In genomic region chr1:41718444-41719028, GRCh38 we compare ENCODE assay signal across 15 cellular contexts.
DNase-seq lines count a peak whose midpoint lies in the region; ATAC-seq, FAIRE-seq and TF ChIP-seq lines count a peak whose summit lies in the region.
"Had no signal": no experiment of that assay in that cellular context is flagged by ENCODE, and none has a peak within 500 bp of the region (broad histone marks: within the 10 kb centered on the region; RNA-seq: fewer than 3 reads in every experiment).

No MANE protein-coding gene starts in this region.

- H3K36me3 ChIP-seq in right atrium auricular region (no peaks in the 10 kb centered on the region), GM12878 (ENCODE audit: control insufficient read depth in 2 of 2, insufficient read depth in 2 of 2, low read length in 1 of 2) (no peaks in the 10 kb centered on the region), keratinocyte (ENCODE audit: control insufficient read depth in 2 of 2, extremely low read depth in 1 of 2, insufficient read depth in 2 of 2, low read length in 2 of 2) (no peaks in the 10 kb centered on the region), tibial artery (no peaks in the 10 kb centered on the region)

- DNase-seq in Right ventricle myocardium inferior (ENCODE audit: missing footprints) (no peak), right atrium auricular region (ENCODE audit: low spot score) (no peak), GM12878 (ENCODE audit: low read depth, low spot score) (no peak), keratinocyte (ENCODE audit: low read depth, low spot score) (no peak), tibial artery (no peak), cerebellar nuclear complex (lab: John Stamatoyannopoulos, UW) (no peak)
- DNase-seq in activated T-cell treated with anti-CD3 and anti-CD28 coated beads, Interleukin-2, amount 50 U/mL, for 48 hours: no peak
- DNase-seq: CD4-positive, alpha-beta T cell; DMS79 treated with DMSO at 0.1 percent for 48 hours; GDM1; HCEC 1CT; Kasumi-1; NCI-H2029; NCI-H510A treated with DMSO at 0.1 percent for 48 hours had no signal

- TF ChIP-seq EP300 in GM12878 (IDR thresholded peaks at IDR 0.05; ENCODE audit: borderline replicate concordance in 1 of 2, control insufficient read depth in 1 of 2, low read depth in 2 of 2, low read length in 2 of 2): no peak

- no peaks in the 10 kb centered on the region; the same call in 1 of the 2 replicates for H3K79me2 ChIP-seq in GM12878 (ENCODE audit: control insufficient read depth, insufficient read depth, low read length)
- H3K79me2 ChIP-seq in keratinocyte (ENCODE audit: control insufficient read depth, insufficient read depth, low read length): no peaks in the 10 kb centered on the region

- no peak for TF ChIP-seq CTCF in right atrium auricular region (IDR thresholded peaks at IDR 0.05)
- no peak for TF ChIP-seq CTCF in GM12878 (IDR thresholded peaks at IDR 0.05 in 2 of 3, conservative IDR thresholded peaks at IDR 0.05 in 1 of 3; ENCODE audit: control insufficient read depth in 2 of 3, extremely low read depth in 1 of 3, insufficient read depth in 1 of 3, low read depth in 3 of 3, low read length in 3 of 3)
- no peak for TF ChIP-seq CTCF in keratinocyte (optimal IDR thresholded peaks at IDR 0.05 in 1 of 3, IDR thresholded peaks at IDR 0.05 in 1 of 3, conservative IDR thresholded peaks at IDR 0.05 in 1 of 3; ENCODE audit: extremely low read depth in 1 of 3, insufficient read depth in 2 of 3, low read length in 3 of 3)
- no peak for TF ChIP-seq CTCF in tibial artery (IDR thresholded peaks at IDR 0.05)

- in situ Hi-C loops in GM12878 (cut with MboI): no loop called here

- H3K9ac ChIP-seq in GM12878 (ENCODE audit: control insufficient read depth, insufficient read depth, low read length) (no peak overlapping the region), keratinocyte (ENCODE audit: control insufficient read depth, extremely low read depth, insufficient read depth, low read length) (no peak overlapping the region)

- POLR2A ChIA-PET in GM12878 (lab: Charles Lee): interaction anchor here (0.8 to 3.3 kb wide), 10 partner anchors 9 to 79 kb away, joined by 3 to 16 read pairs (median 4); no protein-coding TSS in a partner anchor

- TF ChIP-seq RAD21 in GM12878 (IDR thresholded peaks at IDR 0.05; ENCODE audit: insufficient read depth, low read depth, low read length): no peak

- SMC1A ChIA-PET in GM12878 (lab: Charles Lee; ENCODE audit: uncharacterized antibody, unreplicated experiment): interaction anchor here (0.7 to 4.6 kb wide), 22 partner anchors 9 to 143 kb away, joined by 3 to 31 read pairs (median 5); no protein-coding TSS in a partner anchor

- no peaks in the 10 kb centered on the region for H3K9me3 ChIP-seq in right atrium auricular region
- no peaks in the 10 kb centered on the region for H3K9me3 ChIP-seq in GM12878 (replicated peaks; ENCODE audit: control insufficient read depth, insufficient read depth, low read length)
- no peaks in the 10 kb centered on the region for H3K9me3 ChIP-seq in keratinocyte (ENCODE audit: control insufficient read depth, low read depth, low read length)
- H3K9me3 ChIP-seq in tibial artery: no peaks in the 10 kb centered on the region

- H4K20me1 ChIP-seq in GM12878 (ENCODE audit: control insufficient read depth, insufficient read depth): no peaks in the 10 kb centered on the region
- H4K20me1 ChIP-seq in keratinocyte (ENCODE audit: control insufficient read depth, extremely low read depth, insufficient read depth, low read length): no peaks in the 10 kb centered on the region

- H3K4me3 ChIP-seq in right atrium auricular region (no peak overlapping the region), GM12878 (no peak overlapping the region), keratinocyte (ENCODE audit: control insufficient read depth in 2 of 3, extremely low read depth in 1 of 3, insufficient read depth in 2 of 3, low read depth in 1 of 3, low read length in 3 of 3) (no peak overlapping the region), tibial artery (no peak overlapping the region)

- CTCF ChIA-PET in GM12878 (lab: Yijun Ruan, JAX): interaction anchor here (0.6 to 2.9 kb wide), 11 partner anchors 9 to 151 kb away, joined by 3 to 12 read pairs (median 4); no protein-coding TSS in a partner anchor

- no peak for FAIRE-seq in GM12878 (lab: Jason Lieb, UNC)
- peak; percentile 89 for FAIRE-seq in keratinocyte (lab: Jason Lieb, UNC)

- RAD21 ChIA-PET in GM12878 (lab: Charles Lee; ENCODE audit: unreplicated experiment): interaction anchor here (0.8 to 14.9 kb wide), 18 partner anchors 10 to 144 kb away, joined by 3 to 262 read pairs (median 4); no protein-coding TSS in a partner anchor

- no peaks in the 10 kb centered on the region for H3K27me3 ChIP-seq in right atrium auricular region
- H3K27me3 ChIP-seq in GM12878 (replicated peaks in 1 of 2; ENCODE audit: control insufficient read depth in 2 of 2, insufficient read depth in 2 of 2, low read length in 1 of 2): no peaks in the 10 kb centered on the region
- peaks cover 4% of the 10 kb centered on the region for H3K27me3 ChIP-seq in keratinocyte (ENCODE audit: control insufficient read depth, extremely low read depth, insufficient read depth, low read length)
- H3K27me3 ChIP-seq in tibial artery: no peaks in the 10 kb centered on the region

- H2AFZ ChIP-seq in GM12878 (ENCODE audit: control insufficient read depth, low read depth, low read length) (no peak overlapping the region), keratinocyte (ENCODE audit: control insufficient read depth, low read length) (no peak overlapping the region)

- TF ChIP-seq POLR2A in GM12878 (IDR thresholded peaks at IDR 0.05; ENCODE audit: low read depth, low read length): no peak

- H3K9me1 ChIP-seq in keratinocyte (ENCODE audit: control insufficient read depth, extremely low read depth, insufficient read depth, low read length): no peaks in the 10 kb centered on the region

- ATAC-seq in Right ventricle myocardium inferior (peak; percentile 62), GM12878 (no peak; the same call in 2 of the 3 replicates)

- intact Hi-C loops in Right ventricle myocardium inferior (cut with DNase I): no loop called here
- intact Hi-C loops in GM12878 (cut with micrococcal nuclease; ENCODE audit: unreplicated experiment): no loop called here
- intact Hi-C loops in tibial artery (cut with DNase I; ENCODE audit: low total_unique reads): no loop called here

- 89% methylated on average over 8 of the region's 8 CpGs for WGBS in GM12878 (ENCODE audit: insufficient coverage, insufficient replicate concordance, low lambda C conversion rate, missing lambda C conversion rate)

- BruUV-seq in GM12878 (replicated peaks; lab: Mats Ljungman, UMichigan): no TSS peak

- peak overlapping the region in 1 of 2 donors; percentile 43 for H3K27ac ChIP-seq in right atrium auricular region
- H3K27ac ChIP-seq in GM12878 (ENCODE audit: control insufficient read depth, insufficient read depth): no peak overlapping the region
- H3K27ac ChIP-seq in keratinocyte (ENCODE audit: control insufficient read depth, insufficient read depth, low read length): no peak overlapping the region
- no peak overlapping the region for H3K27ac ChIP-seq in tibial artery
- H3K27ac ChIP-seq: RWPE1 had no signal

- H3K4me2 ChIP-seq in GM12878 (ENCODE audit: control insufficient read depth, insufficient read depth) (no peak overlapping the region), keratinocyte (ENCODE audit: control insufficient read depth, extremely low read depth, insufficient read depth, low read depth, low read length) (peak overlapping the region; percentile 22)

- H3K4me1 ChIP-seq in right atrium auricular region (peaks cover 0 to 20% of the 10 kb centered on the region in 2 donors), GM12878 (ENCODE audit: control insufficient read depth, insufficient read depth, low read length) (peaks cover 52% of the 10 kb centered on the region), keratinocyte (ENCODE audit: control insufficient read depth, extremely low read depth, insufficient read depth, low read length) (peaks cover 16% of the 10 kb centered on the region), tibial artery (peaks cover 0 to 10% (median 3%) of the 10 kb centered on the region in 4 donors)

- dilution Hi-C loops in keratinocyte (cut with MboI; ENCODE audit: extremely low pct_ligation_motif_present, low sequenced_read_pairs): no loop called here

TF ChIP-seq in GM12878, 131 proteins besides CTCF, POLR2A, EP300 and RAD21 (continues in another document):
- peak; percentile 50; the same call in 1 of the 2 replicates for TF ChIP-seq ZBTB33 (IDR thresholded peaks at IDR 0.05)
- 0 out of 2 replicates have a peak, but pooled peaks have one; percentile 37 for TF ChIP-seq NR2F1 (conservative IDR thresholded peaks at IDR 0.05)
- peak in 1 of 2 experiments; percentile 48; a peak in 1 of 4 replicates for TF ChIP-seq BHLHE40 (IDR thresholded peaks at IDR 0.05; ENCODE audit: borderline replicate concordance in 1 of 2, low read depth in 2 of 2, low read length in 1 of 2)
- TF ChIP-seq NBN (IDR thresholded peaks at IDR 0.05): 0 out of 2 replicates have a peak, but pooled peaks have one; percentile 52
- TF ChIP-seq TCF7 (IDR thresholded peaks at IDR 0.05; ENCODE audit: borderline replicate concordance): no peak
- peak; percentile 41 for TF ChIP-seq IKZF1 (conservative IDR thresholded peaks at IDR 0.05)
- no peak for TF ChIP-seq KLF5 (IDR thresholded peaks at IDR 0.05; ENCODE audit: partially characterized antibody)
- 0 out of 2 replicates have a peak, but pooled peaks have one; percentile 53 for TF ChIP-seq HDGF (IDR thresholded peaks at IDR 0.05)
